Comparison of ENCODE assay signal across 1 cellular context in genomic region chr12:128572311-128572810, GRCh38.
TF ChIP-seq lines count a peak whose summit lies in the region.

No MANE protein-coding gene starts in this region.

TF ChIP-seq in K562, 482 proteins besides CTCF, POLR2A, EP300 and RAD21 (continued from another document):
- peak; percentile 88 for TF ChIP-seq USF1 (CRISPR knock-in tag; IDR thresholded peaks at IDR 0.05)
- peak; percentile 69; the same call in 1 of the 2 replicates for TF ChIP-seq USF2 (CRISPR knock-in tag; IDR thresholded peaks at IDR 0.05)
- TF ChIP-seq ZBTB1 (CRISPR knock-in tag; IDR thresholded peaks at IDR 0.05; ENCODE audit: borderline replicate concordance, low read depth), result no peak
- TF ChIP-seq TFE3 (CRISPR knock-in tag; IDR thresholded peaks at IDR 0.05), result peak; percentile 66
- peak; percentile 13 for TF ChIP-seq NFYB (IDR thresholded peaks at IDR 0.05; ENCODE audit: extremely low read depth, insufficient read length)
- TF ChIP-seq ZNF407 (IDR thresholded peaks at IDR 0.05; ENCODE audit: low read depth), result no peak
- TF ChIP-seq TOE1 (IDR thresholded peaks at IDR 0.05; ENCODE audit: borderline replicate concordance), result no peak
- TF ChIP-seq TOE1 (CRISPR knock-in tag; IDR thresholded peaks at IDR 0.05; ENCODE audit: borderline replicate concordance, low read depth), result no peak
- TF ChIP-seq KAT7 (CRISPR knock-in tag; IDR thresholded peaks at IDR 0.05; ENCODE audit: borderline replicate concordance), result no peak
- no peak for TF ChIP-seq MBD1 (CRISPR knock-in tag; IDR thresholded peaks at IDR 0.05)
- TF ChIP-seq FOS (IDR thresholded peaks at IDR 0.05; ENCODE audit: extremely low read depth, insufficient read length), result peak; percentile 33
- TF ChIP-seq CBFA2T2 (conservative IDR thresholded peaks at IDR 0.05), result peak; percentile 69
- peak; percentile 93 for TF ChIP-seq RAD51 (IDR thresholded peaks at IDR 0.05; ENCODE audit: borderline replicate concordance, low read depth)
TF ChIP-seq in K562: peak in this region for 7.
